In genomic region chr4:184733654-184734524, GRCh38 we compare ENCODE assay signal across 1 cellular context.
A peak's percentile ranks its signal among the peaks of the same experiment; 100 is the strongest.
TF ChIP-seq lines count a peak whose summit lies in the region.

TSS of gene CENPU (minus strand) at chr4:184734096. CDS start at chr4:184734062, 34 bp downstream.

TF ChIP-seq in K562, 482 proteins besides CTCF, POLR2A, EP300 and RAD21 (continued from another document and continues in another):
- TF ChIP-seq MLLT1 (IDR thresholded peaks at IDR 0.05) (no peak), CBX8 (IDR thresholded peaks at IDR 0.05; ENCODE audit: borderline replicate concordance, extremely low read depth, low read depth, low read length, poor library complexity, severe bottlenecking) (no peak), ZNF766 (CRISPR knock-in tag; conservative IDR thresholded peaks at IDR 0.05) (peak; percentile 76; the same call in 1 of the 2 replicates), RBM25 (IDR thresholded peaks at IDR 0.05; ENCODE audit: low read depth, low read length, severe bottlenecking) (peak; percentile 75), NFIC (IDR thresholded peaks at IDR 0.05) (peak; percentile 77), TCF7 (IDR thresholded peaks at IDR 0.05; ENCODE audit: borderline replicate concordance) (peak; percentile 84; the same call in 1 of the 2 replicates), NRF1 (conservative IDR thresholded peaks at IDR 0.05 in 1 of 2, IDR thresholded peaks at IDR 0.05 in 1 of 2) (peak; percentile 98 to 99), CREM (IDR thresholded peaks at IDR 0.05; ENCODE audit: low read depth) (peak; percentile 94), RFX5 (IDR thresholded peaks at IDR 0.05; ENCODE audit: low read depth, low read length) (peak; percentile 90), ASH1L (IDR thresholded peaks at IDR 0.05; ENCODE audit: borderline replicate concordance, low read depth, partially characterized antibody) (no peak), STAT6 (CRISPR knock-in tag; IDR thresholded peaks at IDR 0.05) (no peak), NFYB (IDR thresholded peaks at IDR 0.05; ENCODE audit: extremely low read depth, insufficient read length) (peak; percentile 60), ETS1 (conservative IDR thresholded peaks at IDR 0.05; ENCODE audit: control insufficient read depth, low read depth, low read length) (peak; percentile 77), GABPB2 (CRISPR knock-in tag; conservative IDR thresholded peaks at IDR 0.05) (no peak), DACH1 (IDR thresholded peaks at IDR 0.05; ENCODE audit: partially characterized antibody) (peak; percentile 81), MYNN (IDR thresholded peaks at IDR 0.05) (peak; percentile 79), MYNN (CRISPR knock-in tag; IDR thresholded peaks at IDR 0.05) (no peak), CHD1 (IDR thresholded peaks at IDR 0.05; ENCODE audit: low read length) (peak; percentile 10), TOE1 (IDR thresholded peaks at IDR 0.05; ENCODE audit: borderline replicate concordance) (peak; percentile 99), TOE1 (CRISPR knock-in tag; IDR thresholded peaks at IDR 0.05; ENCODE audit: borderline replicate concordance, low read depth) (peak; percentile 66; the same call in 1 of the 2 replicates), ZBTB5 (IDR thresholded peaks at IDR 0.05) (peak; percentile 69; the same call in 1 of the 2 replicates), THRA (IDR thresholded peaks at IDR 0.05) (no peak), TAF15 (IDR thresholded peaks at IDR 0.05; ENCODE audit: low read depth, low read length) (no peak), E2F5 (CRISPR knock-in tag; IDR thresholded peaks at IDR 0.05) (peak; percentile 92), MAFF (IDR thresholded peaks at IDR 0.05; ENCODE audit: low read length) (0 out of 2 replicates have a peak, but pooled peaks have one; percentile 1), ZMIZ1 (IDR thresholded peaks at IDR 0.05; ENCODE audit: low read depth in 2 of 2, low read length in 2 of 2) (0 out of 4 replicates have a peak, but pooled peaks of 1 of the 2 experiments have one; percentile 66), ZNF174 (CRISPR knock-in tag; IDR thresholded peaks at IDR 0.05) (no peak), ARID2 (IDR thresholded peaks at IDR 0.05) (no peak), MGA (IDR thresholded peaks at IDR 0.05) (peak; percentile 88)
